ENCODE assay signal across 24 cellular contexts in genomic region chr11:93370260-93370659, GRCh38. TPM values are rescaled to one million over a fixed set of nuclear protein-coding genes. Genes with fewer than 3 reads are reported as not detected.
A peak's percentile ranks its signal among the peaks of the same experiment; 100 is the strongest.
DNase-seq lines count a peak whose midpoint lies in the region; ATAC-seq, FAIRE-seq and TF ChIP-seq lines count a peak whose summit lies in the region.
"Had no signal": no experiment of that assay in that cellular context is flagged by ENCODE, and none has a peak within 500 bp of the region (broad histone marks: within the 10 kb centered on the region; RNA-seq: fewer than 3 reads in every experiment).

No MANE protein-coding gene starts in this region.

- no peak overlapping the region for H3K9ac ChIP-seq in trophoblast cell (ENCODE audit: low read length)

- H3K36me3 ChIP-seq in bronchial epithelial cell (ENCODE audit: control insufficient read depth, insufficient read depth, low read length): no peaks in the 10 kb centered on the region
- H3K36me3 ChIP-seq in trophoblast cell (ENCODE audit: control insufficient read depth in 1 of 2, insufficient read depth in 2 of 2, low read length in 2 of 2): no peaks in the 10 kb centered on the region
- H3K36me3 ChIP-seq: ascending aorta, neutrophil, WERI-Rb-1 had no signal

- H3K79me1 ChIP-seq in trophoblast cell (ENCODE audit: low read length): no peaks in the 10 kb centered on the region

- H2BK5ac ChIP-seq in trophoblast cell (ENCODE audit: low read depth, low read length, poor library complexity): no peak overlapping the region

- H3K27ac ChIP-seq in trophoblast cell (ENCODE audit: low read depth, low read length): no peak overlapping the region
- H3K27ac ChIP-seq: ascending aorta, neutrophil, testis, WERI-Rb-1 had no signal

- H3K9me3 ChIP-seq in trophoblast cell (ENCODE audit: insufficient read depth, low read depth, low read length): no peaks in the 10 kb centered on the region
- H3K9me3 ChIP-seq: ascending aorta, neutrophil, testis had no signal

- DNase-seq in EL: peak; percentile 61
- peak; percentile 43 for DNase-seq in M059J (ENCODE audit: low read depth)
- peak; percentile 55 for DNase-seq in bronchial epithelial cell (ENCODE audit: low read depth)
- peak; percentile 7 to 82 for DNase-seq in trophoblast cell
- no peak for DNase-seq in foreskin melanocyte
- no peak for DNase-seq in HUDEP-2 (lab: John Stamatoyannopoulos, UW; ENCODE audit: unreplicated experiment in 76 of 76)
- DNase-seq: activated CD4-positive, alpha-beta T cell treated with anti-CD3 and anti-CD28 coated beads, Interleukin-2, amount 50 U/mL, for 1 hour; AML-193; cerebellar nuclear complex; DMS79; erythroblast; SHP77; small intestine; stimulated activated naive CD4-positive, alpha-beta T cell; testis; WERI-Rb-1 had no signal

- H4K12ac ChIP-seq in trophoblast cell (ENCODE audit: low read depth, low read length): no peak overlapping the region

- no peak overlapping the region for H3K14ac ChIP-seq in trophoblast cell (ENCODE audit: low read length)

- H4K91ac ChIP-seq in trophoblast cell (ENCODE audit: low read depth, low read length): no peak overlapping the region

- no peak overlapping the region for H2BK12ac ChIP-seq in trophoblast cell (ENCODE audit: low read length)

- H3K23ac ChIP-seq in trophoblast cell (ENCODE audit: low read length): no peak overlapping the region

- H3K4me3 ChIP-seq in bronchial epithelial cell (ENCODE audit: low read depth, low read length) (no peak overlapping the region), trophoblast cell (ENCODE audit: low read depth, low read length) (no peak overlapping the region)
- H3K4me3 ChIP-seq: ascending aorta, K562, testis had no signal

- H2BK120ac ChIP-seq in trophoblast cell (ENCODE audit: insufficient read depth, low read length, poor library complexity): no peak overlapping the region

- no peaks in the 10 kb centered on the region for H3K27me3 ChIP-seq in bronchial epithelial cell (ENCODE audit: control insufficient read depth, insufficient read depth, low read length)
- H3K27me3 ChIP-seq in trophoblast cell (ENCODE audit: insufficient read depth, low read length): no peaks in the 10 kb centered on the region
- H3K27me3 ChIP-seq: ascending aorta, neutrophil, testis had no signal

- no peak for TF ChIP-seq CTCF in bronchial epithelial cell (IDR thresholded peaks at IDR 0.05; ENCODE audit: insufficient read depth, low read length, severe bottlenecking)

- no peak overlapping the region for H2AFZ ChIP-seq in trophoblast cell (ENCODE audit: insufficient read depth, low read length, poor library complexity)

- no peak overlapping the region for H3K18ac ChIP-seq in trophoblast cell (ENCODE audit: low read length)

- no peak for FAIRE-seq in bronchial epithelial cell (lab: Jason Lieb, UNC)
- FAIRE-seq: K562, small intestine had no signal

- H4K8ac ChIP-seq in trophoblast cell (ENCODE audit: low read depth, low read length): no peak overlapping the region

- WGBS in trophoblast cell (ENCODE audit: extremely low coverage, insufficient coverage, insufficient read length): no CpG with 5 or more reads among the region's 2 CpGs

- H3K4me2 ChIP-seq in trophoblast cell (ENCODE audit: low read length): no peak overlapping the region

- ATAC-seq in HG02852 (IDR thresholded peaks at IDR 0.05; ENCODE audit: unreplicated experiment): no peak
- no peak for ATAC-seq in GM18861 (IDR thresholded peaks at IDR 0.05; ENCODE audit: unreplicated experiment)
- ATAC-seq: K562 had no signal

- no peaks in the 10 kb centered on the region for H3K4me1 ChIP-seq in trophoblast cell (ENCODE audit: control insufficient read depth in 1 of 2, insufficient read depth in 2 of 2, low read length in 2 of 2)
- H3K4me1 ChIP-seq: ascending aorta, testis had no signal

- H3K4ac ChIP-seq in trophoblast cell (ENCODE audit: low read depth, low read length): no peak overlapping the region

- no peak overlapping the region for H2AK5ac ChIP-seq in trophoblast cell (ENCODE audit: low read length)

- no peaks in the 10 kb centered on the region for H3K79me2 ChIP-seq in trophoblast cell (ENCODE audit: control insufficient read depth, insufficient read depth, low read length, poor library complexity)

RNA-seq across cellular contexts. Expression of gene DEUP1, which starts 39.7 kb away (rescaled TPM):
- total RNA-seq in M059J (2014; rRNA removed; shearing (Covaris generic)): not detected in 2 replicates
- total RNA-seq in bronchial epithelial cell: under 0.01 TPM in 1 of 2 replicates, not detected in the other
- 0.10 and 0.14 TPM in 2 replicates for polyA plus RNA-seq in trophoblast cell (2013)
- total RNA-seq: activated T-helper 1 cell treated with anti-CD3 and anti-CD28 coated beads, Interleukin-12 subunit alpha, Interleukin-12 subunit beta, Interleukin-2, Interleukin-4 antibody, amounts not matched to agents 30 ng/mL and 10 ng/mL and 1 ng/mL, durations not matched to agents 14 hours and 24 hours and 36 hours; ascending aorta; pulmonary artery endothelial cell; T-helper 2 cell treated with Interferon-gamma antibody and Interleukin-4, amounts not matched to agents 100 ng/mL and 5 ng/mL, for 36 hours had no signal

Comparison
In these comparisons a context has a peak if more than half of its experiments do, and no peak if none do; other contexts are left out.
1. DNase-seq: peak in EL (single experiment), M059J (single experiment), bronchial epithelial cell (single experiment) and trophoblast cell (2 of 2); none in foreskin melanocyte (single experiment) and HUDEP-2 (0 of 76).